ENCODE assay signal across 14 cellular contexts in genomic region chr13:80562423-80562822, GRCh38.
DNase-seq lines count a peak whose midpoint lies in the region; ATAC-seq and TF ChIP-seq lines count a peak whose summit lies in the region.
"Had no signal": no experiment of that assay in that cellular context is flagged by ENCODE, and none has a peak within 500 bp of the region (broad histone marks: within the 10 kb centered on the region; RNA-seq: fewer than 3 reads in every experiment).

No MANE protein-coding gene starts in this region.

- DNase-seq in DMS153 treated with DMSO at 0.1 percent for 48 hours (lab: John Stamatoyannopoulos, UW; ENCODE audit: unreplicated experiment): peak; percentile 86
- DNase-seq in NCI-H1105 (lab: John Stamatoyannopoulos, UW): peak; percentile 53
- DNase-seq in natural killer cell treated with Interleukin-12 subunit alpha and Interleukin-12 subunit beta and Interleukin-15 and Interleukin-18, amount 100 ng/mL, for 72 hours (ENCODE audit: low spot score): no peak
- DNase-seq in NAMALWA (ENCODE audit: low spot score): no peak
- DNase-seq in NCI-H82 treated with DMSO at 0.1 percent for 48 hours (lab: John Stamatoyannopoulos, UW; ENCODE audit: unreplicated experiment): no peak
- DNase-seq: DMS79 treated with DMSO at 0.1 percent for 48 hours, erythroblast, Kasumi-1, NCI-H2227 treated with DMSO at 0.1 percent for 48 hours, OCI-M1 had no signal

- H3K36me3 Mint-ChIP-seq in natural killer cell treated with Interleukin-12 subunit alpha and Interleukin-12 subunit beta and Interleukin-15 and Interleukin-18, amount 100 ng/mL, for 72 hours: no peaks in the 10 kb centered on the region
- H3K36me3 Mint-ChIP-seq: stimulated activated memory B cell treated with anti-CD40 and anti-IgM and Interleukin-4, amounts not matched to agents 10 μg/mL and 1 μg/mL and 100 μg/mL, for 72 hours had no signal

- peak; percentile 88 for ATAC-seq in SK-N-SH treated with all-trans-retinoic acid at 6 μM for 48 hours
- no peak for ATAC-seq in natural killer cell treated with Interleukin-12 subunit alpha and Interleukin-12 subunit beta and Interleukin-15 and Interleukin-18, amount 100 ng/mL, for 72 hours
- ATAC-seq in GM18517 (IDR thresholded peaks at IDR 0.05; ENCODE audit: unreplicated experiment): no peak
- no peak for ATAC-seq in GM21515 (IDR thresholded peaks at IDR 0.05; ENCODE audit: unreplicated experiment)
- ATAC-seq: stimulated activated memory B cell treated with anti-CD40 and anti-IgM and Interleukin-4, amounts not matched to agents 10 μg/mL and 1 μg/mL and 100 μg/mL, for 72 hours had no signal

- peaks cover 16 to 17% of the 10 kb centered on the region in 2 donors for H3K4me1 Mint-ChIP-seq in natural killer cell treated with Interleukin-12 subunit alpha and Interleukin-12 subunit beta and Interleukin-15 and Interleukin-18, amount 100 ng/mL, for 72 hours (ENCODE audit: low read depth in 2 of 2)
- H3K4me1 Mint-ChIP-seq: stimulated activated memory B cell treated with anti-CD40 and anti-IgM and Interleukin-4, amounts not matched to agents 10 μg/mL and 1 μg/mL and 100 μg/mL, for 72 hours had no signal

- no peaks in the 10 kb centered on the region for H3K27me3 Mint-ChIP-seq in natural killer cell treated with Interleukin-12 subunit alpha and Interleukin-12 subunit beta and Interleukin-15 and Interleukin-18, amount 100 ng/mL, for 72 hours
- H3K27me3 Mint-ChIP-seq: stimulated activated memory B cell treated with anti-CD40 and anti-IgM and Interleukin-4, amounts not matched to agents 10 μg/mL and 1 μg/mL and 100 μg/mL, for 72 hours had no signal

- no peak overlapping the region for H3K27ac Mint-ChIP-seq in natural killer cell treated with Interleukin-12 subunit alpha and Interleukin-12 subunit beta and Interleukin-15 and Interleukin-18, amount 100 ng/mL, for 72 hours
- H3K27ac Mint-ChIP-seq: stimulated activated memory B cell treated with anti-CD40 and anti-IgM and Interleukin-4, amounts not matched to agents 10 μg/mL and 1 μg/mL and 100 μg/mL, for 72 hours had no signal

- H3K9me3 Mint-ChIP-seq in natural killer cell treated with Interleukin-12 subunit alpha and Interleukin-12 subunit beta and Interleukin-15 and Interleukin-18, amount 100 ng/mL, for 72 hours: no peaks in the 10 kb centered on the region
- H3K9me3 Mint-ChIP-seq: stimulated activated memory B cell treated with anti-CD40 and anti-IgM and Interleukin-4, amounts not matched to agents 10 μg/mL and 1 μg/mL and 100 μg/mL, for 72 hours had no signal

- peak overlapping the region; percentile 24 for H3K4me3 Mint-ChIP-seq in natural killer cell treated with Interleukin-12 subunit alpha and Interleukin-12 subunit beta and Interleukin-15 and Interleukin-18, amount 100 ng/mL, for 72 hours
- H3K4me3 Mint-ChIP-seq: stimulated activated memory B cell treated with anti-CD40 and anti-IgM and Interleukin-4, amounts not matched to agents 10 μg/mL and 1 μg/mL and 100 μg/mL, for 72 hours had no signal

TF ChIP-seq in SK-N-SH treated with all-trans-retinoic acid at 6 μM for 48 hours, 23 proteins besides CTCF, POLR2A, EP300 and RAD21:
- TF ChIP-seq TSHZ2 (CRISPR knock-in tag; IDR thresholded peaks at IDR 0.05) (no peak), ZNF8 (CRISPR knock-in tag; IDR thresholded peaks at IDR 0.05) (no peak), SNAI2 (CRISPR knock-in tag; IDR thresholded peaks at IDR 0.05) (no peak), TCF4 (CRISPR knock-in tag; IDR thresholded peaks at IDR 0.05; ENCODE audit: borderline replicate concordance) (no peak), CSDC2 (CRISPR knock-in tag; IDR thresholded peaks at IDR 0.05) (no peak), ZNF565 (CRISPR knock-in tag; conservative IDR thresholded peaks at IDR 0.05; ENCODE audit: low read depth) (no peak), ZC3H10 (CRISPR knock-in tag; IDR thresholded peaks at IDR 0.05) (no peak), ESRRG (CRISPR knock-in tag; IDR thresholded peaks at IDR 0.05) (no peak), TOX (CRISPR knock-in tag; IDR thresholded peaks at IDR 0.05; ENCODE audit: borderline replicate concordance) (no peak), CSRNP3 (CRISPR knock-in tag; IDR thresholded peaks at IDR 0.05) (no peak), PPARA (CRISPR knock-in tag; IDR thresholded peaks at IDR 0.05; ENCODE audit: borderline replicate concordance) (no peak), POU6F1 (CRISPR knock-in tag; IDR thresholded peaks at IDR 0.05; ENCODE audit: borderline replicate concordance, low read depth) (no peak), ZNF70 (CRISPR knock-in tag; IDR thresholded peaks at IDR 0.05) (no peak)

Comparison
In these comparisons a context has a peak if more than half of its experiments do, and no peak if none do; other contexts are left out.
1. DNase-seq: peak in DMS153 treated with DMSO at 0.1 percent for 48 hours (single experiment) and NCI-H1105 (single experiment); none in natural killer cell treated with Interleukin-12 subunit alpha and Interleukin-12 subunit beta and Interleukin-15 and Interleukin-18, amount 100 ng/mL, for 72 hours (single experiment), NAMALWA (single experiment) and NCI-H82 treated with DMSO at 0.1 percent for 48 hours (single experiment).